In genomic region chr6:3501826-3502505, GRCh38 we compare ENCODE assay signal across 1 cellular context.
TF ChIP-seq lines count a peak whose summit lies in the region.

No MANE protein-coding gene starts in this region.

TF ChIP-seq in GM23338, 12 proteins besides CTCF, POLR2A, EP300 and RAD21 (continued from another document):
- TF ChIP-seq ZNF462 (CRISPR knock-in tag; IDR thresholded peaks at IDR 0.05) (no peak), ZNF114 (CRISPR knock-in tag; IDR thresholded peaks at IDR 0.05) (no peak), CREB1 (CRISPR knock-in tag; IDR thresholded peaks at IDR 0.05; ENCODE audit: low read depth) (no peak), ETS1 (IDR thresholded peaks at IDR 0.05) (no peak), REST (IDR thresholded peaks at IDR 0.05; ENCODE audit: unreplicated experiment) (no peak), POLR2AphosphoS5 (IDR thresholded peaks at IDR 0.05; ENCODE audit: low read depth) (no peak), STAT1 (IDR thresholded peaks at IDR 0.05; ENCODE audit: unreplicated experiment) (no peak)
